Comparison of ENCODE assay signal across 23 cellular contexts in genomic region chr7:85423209-85423895, GRCh38.
"Had no signal": no experiment of that assay in that cellular context is flagged by ENCODE, and none has a peak within 500 bp of the region (broad histone marks: within the 10 kb centered on the region; RNA-seq: fewer than 3 reads in every experiment).

No MANE protein-coding gene starts in this region.

- H3K4me3 Mint-ChIP-seq: naive thymus-derived CD4-positive, alpha-beta T cell; nephron progenitor cell; type B pancreatic cell had no signal

- DNase-seq: effector CD8-positive, alpha-beta T cell; hypothalamus; mammary epithelial cell; naive thymus-derived CD4-positive, alpha-beta T cell; nephron progenitor cell; ovary; stimulated activated CD4-positive, alpha-beta T cell treated with anti-CD3 and anti-CD28 coated beads, Interleukin-15, amount 100 ng/mL, for 24 hours; stimulated activated CD4-positive, alpha-beta T cell treated with anti-CD3 and anti-CD28 coated beads, Interleukin-1b, Interleukin-23, amount 100 ng/mL, for 48 hours; stimulated activated CD4-positive, alpha-beta T cell treated with anti-CD3 and anti-CD28 coated beads, Interleukin-4, amount 100 ng/mL, for 24 hours; stimulated activated naive CD4-positive, alpha-beta T cell; thyroid gland had no signal

- H3K36me3 Mint-ChIP-seq: naive thymus-derived CD4-positive, alpha-beta T cell; type B pancreatic cell had no signal

- H3K9me3 Mint-ChIP-seq: nephron progenitor cell, type B pancreatic cell had no signal

- H3K27ac ChIP-seq: coronary artery, heart left ventricle, ovary, suprapubic skin, thyroid gland, vagina had no signal

- FAIRE-seq: endometrium, frontal cortex, islet of Langerhans had no signal

- H3K9me3 ChIP-seq: ovary, suprapubic skin, thyroid gland, vagina had no signal

- H3K4me3 ChIP-seq: coronary artery, heart left ventricle, ovary, suprapubic skin, thyroid gland, vagina had no signal

- H3K4me1 Mint-ChIP-seq: naive thymus-derived CD4-positive, alpha-beta T cell; nephron progenitor cell had no signal

- H3K4me1 ChIP-seq: heart left ventricle, suprapubic skin, vagina had no signal

- H3K36me3 ChIP-seq: heart left ventricle, ovary, suprapubic skin, thyroid gland, vagina had no signal

- H3K27ac Mint-ChIP-seq: naive thymus-derived CD4-positive, alpha-beta T cell; nephron progenitor cell; progenitor cell of endocrine pancreas; type B pancreatic cell had no signal

- H3K27me3 Mint-ChIP-seq: naive thymus-derived CD4-positive, alpha-beta T cell; progenitor cell of endocrine pancreas; type B pancreatic cell had no signal

- H3K27me3 ChIP-seq: heart left ventricle, ovary, suprapubic skin, thyroid gland, vagina had no signal

- ATAC-seq: esophagus mucosa; heart left ventricle; left lobe of liver; naive thymus-derived CD4-positive, alpha-beta T cell; right cardiac atrium had no signal
